Comparison of ENCODE assay signal across 8 cellular contexts in the genomic region with DNA sequence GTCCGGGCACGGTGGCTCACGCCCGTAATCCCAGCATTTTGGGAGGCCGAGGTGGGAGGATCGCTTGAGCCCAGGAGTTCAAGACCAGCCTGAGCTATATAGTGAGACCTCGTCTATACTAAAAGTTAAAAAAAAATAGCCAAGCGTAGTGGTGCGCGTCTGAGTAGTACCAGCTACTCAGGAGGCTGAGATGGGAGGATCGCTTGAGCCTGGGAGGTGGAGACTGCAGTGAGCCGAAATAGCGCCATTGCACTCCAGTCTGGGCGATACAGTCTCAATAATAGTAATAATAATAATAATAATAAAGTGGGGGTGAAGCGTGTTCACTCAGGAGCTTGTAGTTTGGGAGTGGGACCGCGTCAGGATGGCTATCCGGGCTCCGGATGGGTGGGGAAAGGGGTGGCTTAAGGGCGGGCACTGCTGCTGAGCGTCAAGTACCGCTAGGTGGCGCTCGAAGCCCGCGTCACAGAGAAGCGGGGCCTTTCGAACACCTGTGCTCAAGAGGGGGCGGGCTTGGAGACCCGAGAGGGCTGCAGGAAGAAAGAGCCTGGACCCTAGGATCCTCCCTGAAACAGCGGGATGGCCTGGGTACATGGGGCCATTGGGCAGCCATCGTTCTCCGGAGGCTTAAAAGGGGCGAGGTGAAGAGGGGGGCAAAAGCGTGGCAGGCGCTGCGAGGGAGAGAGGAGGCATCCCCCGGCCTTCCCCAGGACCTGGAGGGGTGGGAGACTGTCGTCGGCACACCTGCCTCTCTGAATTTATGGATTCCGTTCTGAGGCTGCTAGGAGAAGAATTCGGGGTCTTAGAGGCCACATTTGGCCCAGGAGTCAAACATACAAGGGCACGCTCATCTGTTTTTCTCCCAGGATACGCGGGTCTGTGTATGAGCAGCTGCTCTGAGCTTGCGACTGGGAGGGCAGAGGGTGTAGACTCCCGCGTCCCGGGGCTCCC. TPM values are rescaled to one million over a fixed set of nuclear protein-coding genes. Genes with fewer than 3 reads are reported as not detected.
DNase-seq lines count a peak whose midpoint lies in the region; ATAC-seq and TF ChIP-seq lines count a peak whose summit lies in the region.

No MANE protein-coding gene starts in this region.

- peaks cover 3% of the 10 kb centered on the region for H3K4me1 ChIP-seq in prostate gland (replicated peaks)

- no peak overlapping the region for H3K4me3 ChIP-seq in prostate gland

- TF ChIP-seq CTCF in GM10248 (IDR thresholded peaks at IDR 0.05; ENCODE audit: control extremely low read depth, extremely low read depth, low read depth, missing control alignments) (peak; percentile 88), prostate gland (IDR thresholded peaks at IDR 0.05) (peak; percentile 72 to 88 (median 78))

- DNase-seq in GM10248 (ENCODE audit: extremely low spot score) (peak; percentile 79), HuH-7.5 (ENCODE audit: low spot score) (peak; percentile 85), SHP77 treated with DMSO at 0.1 percent for 48 hours (lab: John Stamatoyannopoulos, UW) (peak; percentile 68), germinal center (ENCODE audit: low spot score) (peak; percentile 68), prostate gland (ENCODE audit: low spot score) (peak; percentile 30)
- DNase-seq in activated effector memory CD4-positive, alpha-beta T cell treated with anti-CD3 and anti-CD28 coated beads, Interleukin-2, amount 50 U/mL, for 16 hours: peak; percentile 90

- no peak overlapping the region for H3K27ac ChIP-seq in prostate gland

- H3K27me3 ChIP-seq in prostate gland (replicated peaks; ENCODE audit: insufficient read depth): peaks cover 55% of the 10 kb centered on the region

- intact Hi-C loops in prostate gland (cut with DNase I): loop anchor here (2.0 to 5.0 kb wide), 4 partner anchors 78 to 568 kb away; partner anchors contain the start of gene NPM3

- POLR2A ChIA-PET in GM10248 (lab: Yijun Ruan, JAX): no interaction called here

- no peaks in the 10 kb centered on the region for H3K9me3 ChIP-seq in prostate gland

- H3K36me3 ChIP-seq in prostate gland: no peaks in the 10 kb centered on the region

- no peak for TF ChIP-seq POLR2A in prostate gland (IDR thresholded peaks at IDR 0.05)

- CTCF ChIA-PET in GM10248 (lab: Yijun Ruan, JAX): interaction anchor here (0.7 to 5.5 kb wide), 86 partner anchors 8 to 858 kb away, joined by 3 to 103 read pairs (median 4); partner anchors contain the start of genes DPCD, KAZALD1, LBX1 and POLL

- WGBS in prostate gland: 10% methylated on average over 49 of the region's 49 CpGs

- no peak for ATAC-seq in GM18861 (IDR thresholded peaks at IDR 0.05; ENCODE audit: unreplicated experiment)
- ATAC-seq in GM18520 (IDR thresholded peaks at IDR 0.05; ENCODE audit: unreplicated experiment): no peak

RNA-seq across cellular contexts. Expression of gene LBX1, which starts 14.5 kb away (rescaled TPM):
- total RNA-seq in prostate gland: not detected

Comparison
In these comparisons a context has a peak if more than half of its experiments do, and no peak if none do; other contexts are left out.
1. DNase-seq: peak in every context shown above with its lines; median percentile 90 in activated effector memory CD4-positive, alpha-beta T cell treated with anti-CD3 and anti-CD28 coated beads, Interleukin-2, amount 50 U/mL, for 16 hours; 85 in HuH-7.5; 79 in GM10248; 68 in SHP77 treated with DMSO at 0.1 percent for 48 hours; 68 in germinal center; 30 in prostate gland.